12 cellular contexts compared by ENCODE assay signal in genomic region chr16:66746682-66747081, GRCh38. TPM values are rescaled to one million over a fixed set of nuclear protein-coding genes. Genes with fewer than 3 reads are reported as not detected.
DNase-seq lines count a peak whose midpoint lies in the region; ATAC-seq, FAIRE-seq and TF ChIP-seq lines count a peak whose summit lies in the region.
"Had no signal": no experiment of that assay in that cellular context is flagged by ENCODE, and none has a peak within 500 bp of the region (broad histone marks: within the 10 kb centered on the region; RNA-seq: fewer than 3 reads in every experiment).

No MANE protein-coding gene starts in this region.

- peak overlapping the region; percentile 67 for H3K27ac Mint-ChIP-seq in activated CD8-positive, alpha-beta T cell treated with anti-CD3 and anti-CD28 coated beads for 36 hours

- ATAC-seq in HG03460 (IDR thresholded peaks at IDR 0.05; ENCODE audit: unreplicated experiment) (peak; percentile 32), HG02588 (IDR thresholded peaks at IDR 0.05; ENCODE audit: unreplicated experiment) (no peak)
- peak; percentile 32 for ATAC-seq in activated CD8-positive, alpha-beta T cell treated with anti-CD3 and anti-CD28 coated beads for 36 hours
- ATAC-seq: gastroesophageal sphincter had no signal

- no peak for TF ChIP-seq CTCF in activated CD8-positive, alpha-beta T cell treated with anti-CD3 and anti-CD28 coated beads for 36 hours (IDR thresholded peaks at IDR 0.05)
- no peak for TF ChIP-seq CTCF in GM10248 (IDR thresholded peaks at IDR 0.05; ENCODE audit: control extremely low read depth, extremely low read depth, low read depth, missing control alignments)

- no peaks in the 10 kb centered on the region for H3K27me3 Mint-ChIP-seq in activated CD8-positive, alpha-beta T cell treated with anti-CD3 and anti-CD28 coated beads for 36 hours

- no peak overlapping the region for H3K4me3 Mint-ChIP-seq in activated CD8-positive, alpha-beta T cell treated with anti-CD3 and anti-CD28 coated beads for 36 hours
- H3K4me3 Mint-ChIP-seq: HFFc6 had no signal

- intact Hi-C loops in activated CD8-positive, alpha-beta T cell treated with anti-CD3 and anti-CD28 coated beads for 36 hours (cut with micrococcal nuclease) = no loop called here

- peak; percentile 48 for FAIRE-seq in GM18507 (lab: Jason Lieb, UNC)

- POLR2A ChIA-PET in activated CD8-positive, alpha-beta T cell treated with anti-CD3 and anti-CD28 coated beads for 36 hours (lab: Charles Lee) = interaction anchor here (0.6 kb wide), 1 partner anchor 244 kb away, joined by 3 read pairs; no protein-coding TSS in a partner anchor
- POLR2A ChIA-PET in GM10248 (lab: Yijun Ruan, JAX) = interaction anchor here (0.7 kb wide), 2 partner anchors 110 to 194 kb away, joined by 3 to 4 read pairs; partner anchors contain the start of gene CKLF

- peaks cover 39% of the 10 kb centered on the region for H3K4me1 Mint-ChIP-seq in activated CD8-positive, alpha-beta T cell treated with anti-CD3 and anti-CD28 coated beads for 36 hours (ENCODE audit: low read depth)

- peaks cover 23% of the 10 kb centered on the region for H3K36me3 Mint-ChIP-seq in activated CD8-positive, alpha-beta T cell treated with anti-CD3 and anti-CD28 coated beads for 36 hours (ENCODE audit: low read depth)

- H3K9me3 Mint-ChIP-seq in activated CD8-positive, alpha-beta T cell treated with anti-CD3 and anti-CD28 coated beads for 36 hours = no peaks in the 10 kb centered on the region
- H3K9me3 Mint-ChIP-seq: HFFc6 had no signal

- CTCF ChIA-PET in activated CD8-positive, alpha-beta T cell treated with anti-CD3 and anti-CD28 coated beads for 36 hours (lab: Charles Lee) = interaction anchor here (1.0 to 1.2 kb wide), 3 partner anchors 9 to 89 kb away, joined by 3 to 4 read pairs (median 3); partner anchors contain the start of gene NAE1
- CTCF ChIA-PET in GM10248 (lab: Yijun Ruan, JAX) = interaction anchor here (1.2 to 2.7 kb wide), 5 partner anchors 10 to 121 kb away, joined by 3 to 12 read pairs (median 8); partner anchors contain the start of gene NAE1

- no peak for DNase-seq in GM18507 (ENCODE audit: extremely low spot score, insufficient read length, low read depth)
- peak; percentile 58 for DNase-seq in activated CD8-positive, alpha-beta T cell treated with anti-CD3 and anti-CD28 coated beads for 36 hours
- DNase-seq in pons (ENCODE audit: low spot score) = peak; percentile 56
- DNase-seq in mucosa of gallbladder (ENCODE audit: low spot score) = no peak
- no peak for DNase-seq in HuH-7.5 (ENCODE audit: low spot score)
- DNase-seq in GM10248 (ENCODE audit: extremely low spot score) = no peak
- DNase-seq: adrenal gland, HFFc6, NCI-H187 treated with DMSO at 0.1 percent for 48 hours had no signal

RNA-seq across cellular contexts. Expression of gene DYNC1LI2, which starts 4.7 kb away (rescaled TPM):
- total RNA-seq in activated CD8-positive, alpha-beta T cell treated with anti-CD3 and anti-CD28 coated beads for 36 hours = 10 to 100 TPM; 35.0 to 39.5 TPM
- 151 TPM for total RNA-seq in mucosa of gallbladder

RNA-seq across cellular contexts. Expression of gene CMTM4, which starts 50.1 kb away (rescaled TPM):
- total RNA-seq in activated CD8-positive, alpha-beta T cell treated with anti-CD3 and anti-CD28 coated beads for 36 hours = 1 to 10 TPM; 3.2 to 3.5 TPM
- 67.9 TPM for total RNA-seq in mucosa of gallbladder

RNA-seq across cellular contexts. Expression of gene TERB1, which starts 54.7 kb away (rescaled TPM):
- total RNA-seq in activated CD8-positive, alpha-beta T cell treated with anti-CD3 and anti-CD28 coated beads for 36 hours = under 1 TPM in 1 of 2 experiments, not detected in 1; 0.14 TPM
- total RNA-seq in mucosa of gallbladder = not detected
- total RNA-seq: adrenal gland, HFFc6 had no signal

Comparison
In these comparisons a context has a peak if more than half of its experiments do, and no peak if none do; other contexts are left out.
1. DNase-seq: peak in activated CD8-positive, alpha-beta T cell treated with anti-CD3 and anti-CD28 coated beads for 36 hours (single experiment) and pons (single experiment); none in GM18507 (single experiment), mucosa of gallbladder (single experiment), HuH-7.5 (single experiment) and GM10248 (single experiment).
2. RNA of gene CMTM4, which starts 50.1 kb away (total RNA-seq): 67.9 TPM in mucosa of gallbladder (single experiment); 3.2 to 3.5 TPM in activated CD8-positive, alpha-beta T cell treated with anti-CD3 and anti-CD28 coated beads for 36 hours; every median in the first group is over 10 times any median in the second.